In genomic region chr4:87121332-87122065, GRCh38 we compare ENCODE assay signal across 11 cellular contexts.
DNase-seq lines count a peak whose midpoint lies in the region; ATAC-seq, FAIRE-seq and TF ChIP-seq lines count a peak whose summit lies in the region.
"Had no signal": no experiment of that assay in that cellular context is flagged by ENCODE, and none has a peak within 500 bp of the region (broad histone marks: within the 10 kb centered on the region; RNA-seq: fewer than 3 reads in every experiment).

No MANE protein-coding gene starts in this region.

- no peak for ATAC-seq in GM21786 (IDR thresholded peaks at IDR 0.05; ENCODE audit: unreplicated experiment)
- no peak for ATAC-seq in HG02623 (IDR thresholded peaks at IDR 0.05; ENCODE audit: unreplicated experiment)
- ATAC-seq: activated T-cell treated with anti-CD3 and anti-CD28 coated beads, Interleukin-2, amount 50 U/mL, for 4 hours had no signal

- TF ChIP-seq CTCF in endothelial cell of umbilical vein (IDR thresholded peaks at IDR 0.05; ENCODE audit: extremely low read depth in 1 of 2, insufficient read depth in 1 of 2, low read depth in 1 of 2, low read length in 2 of 2) (no peak), vagina (IDR thresholded peaks at IDR 0.05) (no peak)

- no peak overlapping the region for H3K4me3 ChIP-seq in endothelial cell of umbilical vein (replicated peaks in 1 of 3; ENCODE audit: insufficient read depth in 1 of 3, low read depth in 1 of 3, low read length in 3 of 3)
- peak overlapping the region in 1 of 2 donors; percentile 44 for H3K4me3 ChIP-seq in muscle layer of duodenum (ENCODE audit: low read depth in 1 of 2, low read length in 2 of 2)
- no peak overlapping the region for H3K4me3 ChIP-seq in vagina
- H3K4me3 ChIP-seq: upper lobe of right lung had no signal

- dilution Hi-C loops in endothelial cell of umbilical vein (cut with MboI; ENCODE audit: extremely low pct_ligation_motif_present, low sequenced_read_pairs) = loop anchor here (25.0 kb wide), 1 partner anchor 209 kb away; no protein-coding TSS in a partner anchor

- no peak overlapping the region for H2AFZ ChIP-seq in endothelial cell of umbilical vein (ENCODE audit: low read depth, low read length)

- no peaks in the 10 kb centered on the region for H4K20me1 ChIP-seq in endothelial cell of umbilical vein (replicated peaks; ENCODE audit: control insufficient read depth, extremely low read depth, insufficient read depth, low read length)

- no peaks in the 10 kb centered on the region for H3K27me3 ChIP-seq in endothelial cell of umbilical vein (ENCODE audit: control insufficient read depth in 2 of 2, insufficient read depth in 2 of 2, low read length in 2 of 2)
- no peaks in the 10 kb centered on the region for H3K27me3 ChIP-seq in muscle layer of duodenum (ENCODE audit: low read depth, low read length)
- H3K27me3 ChIP-seq in vagina = no peaks in the 10 kb centered on the region
- H3K27me3 ChIP-seq: upper lobe of right lung had no signal

- peaks cover 4 to 21% of the 10 kb centered on the region in 2 experiments for H3K36me3 ChIP-seq in endothelial cell of umbilical vein (ENCODE audit: control insufficient read depth in 2 of 2, extremely low read depth in 1 of 2, insufficient read depth in 2 of 2, low read length in 2 of 2)
- peaks cover 26 to 33% of the 10 kb centered on the region in 2 donors for H3K36me3 ChIP-seq in muscle layer of duodenum (ENCODE audit: control insufficient read depth in 1 of 2, insufficient read depth in 2 of 2, low read length in 2 of 2)
- H3K36me3 ChIP-seq in vagina = peaks cover 0 to 32% of the 10 kb centered on the region in 2 donors

- H3K79me2 ChIP-seq in endothelial cell of umbilical vein (ENCODE audit: control insufficient read depth, insufficient read depth, low read length) = peaks cover 10% of the 10 kb centered on the region

- H3K27ac ChIP-seq in endothelial cell of umbilical vein (ENCODE audit: insufficient read depth, low read depth, low read length) (no peak overlapping the region), muscle layer of duodenum (ENCODE audit: low read length) (peak overlapping the region; percentile 81), vagina (peak overlapping the region; percentile 68)
- H3K27ac ChIP-seq: upper lobe of right lung had no signal

- TF ChIP-seq POLR2A in endothelial cell of umbilical vein (IDR thresholded peaks at IDR 0.05; ENCODE audit: low read depth, low read length) (no peak), vagina (IDR thresholded peaks at IDR 0.05) (no peak)

- intact Hi-C loops in endothelial cell of umbilical vein (cut with micrococcal nuclease) (no loop called here), vagina (cut with DNase I) (no loop called here)

- H3K4me2 ChIP-seq in endothelial cell of umbilical vein (ENCODE audit: insufficient read depth, low read length) = no peak overlapping the region

- FAIRE-seq in endothelial cell of umbilical vein (lab: Jason Lieb, UNC) = no peak

- peak overlapping the region; percentile 27 for H3K27ac Mint-ChIP-seq in activated naive CD4-positive, alpha-beta T cell treated with anti-CD3 and anti-CD28 coated beads, Interleukin-2, amount 50 U/mL, for 24 hours

- H3K9ac ChIP-seq in endothelial cell of umbilical vein (replicated peaks; ENCODE audit: extremely low read depth, insufficient read depth, low read length) = no peak overlapping the region

- H3K9me1 ChIP-seq in endothelial cell of umbilical vein (replicated peaks; ENCODE audit: control insufficient read depth, extremely low read depth, insufficient read depth, low read length) = no peaks in the 10 kb centered on the region

- H3K4me1 ChIP-seq in endothelial cell of umbilical vein (ENCODE audit: control insufficient read depth, extremely low read depth, insufficient read depth, low read length) = peaks cover 21% of the 10 kb centered on the region
- peaks cover 0 to 49% of the 10 kb centered on the region in 2 donors for H3K4me1 ChIP-seq in muscle layer of duodenum (ENCODE audit: control insufficient read depth in 1 of 2, insufficient read depth in 2 of 2, low read length in 2 of 2)
- peaks cover 51% of the 10 kb centered on the region for H3K4me1 ChIP-seq in vagina

- H3K9me3 Mint-ChIP-seq in activated naive CD4-positive, alpha-beta T cell treated with anti-CD3 and anti-CD28 coated beads, Interleukin-2, amount 50 U/mL, for 24 hours = no peaks in the 10 kb centered on the region
- H3K9me3 Mint-ChIP-seq: activated T-cell treated with anti-CD3 and anti-CD28 coated beads, Interleukin-2, amount 50 U/mL, for 4 hours had no signal

- peaks cover 20% of the 10 kb centered on the region for H3K36me3 Mint-ChIP-seq in activated naive CD4-positive, alpha-beta T cell treated with anti-CD3 and anti-CD28 coated beads, Interleukin-2, amount 50 U/mL, for 24 hours

- POLR2A ChIA-PET in endothelial cell of umbilical vein (lab: Charles Lee) = interaction anchor here (0.5 kb wide), 1 partner anchor 157 kb away, joined by 3 read pairs; no protein-coding TSS in a partner anchor

- CTCF ChIA-PET in endothelial cell of umbilical vein (lab: Charles Lee) = interaction anchor here (1.7 to 5.7 kb wide), 3 partner anchors 30 to 199 kb away, joined by 7 to 40 read pairs (median 8); no protein-coding TSS in a partner anchor

- H3K27me3 Mint-ChIP-seq in activated naive CD4-positive, alpha-beta T cell treated with anti-CD3 and anti-CD28 coated beads, Interleukin-2, amount 50 U/mL, for 24 hours = no peaks in the 10 kb centered on the region

- H3K4me3 Mint-ChIP-seq in activated naive CD4-positive, alpha-beta T cell treated with anti-CD3 and anti-CD28 coated beads, Interleukin-2, amount 50 U/mL, for 24 hours = no peak overlapping the region
- H3K4me3 Mint-ChIP-seq: activated T-cell treated with anti-CD3 and anti-CD28 coated beads, Interleukin-2, amount 50 U/mL, for 4 hours had no signal

- no peaks in the 10 kb centered on the region for H3K9me3 ChIP-seq in endothelial cell of umbilical vein (replicated peaks; ENCODE audit: control insufficient read depth, insufficient read depth, low read length)
- no peaks in the 10 kb centered on the region for H3K9me3 ChIP-seq in muscle layer of duodenum (ENCODE audit: control insufficient read depth in 1 of 2, low read length in 2 of 2)
- H3K9me3 ChIP-seq in vagina = no peaks in the 10 kb centered on the region
- H3K9me3 ChIP-seq: upper lobe of right lung had no signal

- peaks cover 22% of the 10 kb centered on the region for H3K4me1 Mint-ChIP-seq in activated naive CD4-positive, alpha-beta T cell treated with anti-CD3 and anti-CD28 coated beads, Interleukin-2, amount 50 U/mL, for 24 hours

- TSS peak; percentile 33 for BruUV-seq in endothelial cell of umbilical vein (replicated peaks; lab: Mats Ljungman, UMichigan)

- DNase-seq in activated naive CD4-positive, alpha-beta T cell (lab: John Stamatoyannopoulos, UW) = no peak
- no peak for DNase-seq in endothelial cell of umbilical vein (ENCODE audit: low read depth, low spot score)
- DNase-seq in vagina (ENCODE audit: extremely low spot score in 2 of 2) = no peak
- DNase-seq in NOMO-1 (lab: John Stamatoyannopoulos, UW; ENCODE audit: unreplicated experiment in 2 of 2) = no peak
- DNase-seq: activated T-cell treated with anti-CD3 and anti-CD28 coated beads, Interleukin-2, amount 50 U/mL, for 4 hours; NCI-H2171 treated with DMSO at 0.1 percent for 48 hours; upper lobe of right lung had no signal

TF ChIP-seq in endothelial cell of umbilical vein, 7 proteins besides CTCF, POLR2A, EP300 and RAD21:
- TF ChIP-seq MYC (IDR thresholded peaks at IDR 0.05; ENCODE audit: low read depth, low read length) = no peak
- no peak for TF ChIP-seq GATA2 (IDR thresholded peaks at IDR 0.05; ENCODE audit: insufficient read depth, insufficient read length, low read depth, low read length)
- TF ChIP-seq FOS (IDR thresholded peaks at IDR 0.05; ENCODE audit: borderline replicate concordance, insufficient read depth, low read length) = no peak
- no peak for TF ChIP-seq JUN (IDR thresholded peaks at IDR 0.05; ENCODE audit: borderline replicate concordance, insufficient read depth, insufficient read length, low read depth)
- TF ChIP-seq MAX (IDR thresholded peaks at IDR 0.05; ENCODE audit: insufficient read depth, insufficient read length) = no peak
- no peak for TF ChIP-seq POLR2AphosphoS5 (IDR thresholded peaks at IDR 0.05; ENCODE audit: insufficient read depth, low read depth, low read length)
- TF ChIP-seq EZH2 (IDR thresholded peaks at IDR 0.05; ENCODE audit: borderline replicate concordance, low read depth, low read length, severe bottlenecking) = no peak
